ENCODE assay signal across 8 cellular contexts in genomic region chr14:105045710-105046326, GRCh38. TPM values are rescaled to one million over a fixed set of nuclear protein-coding genes. Genes with fewer than 3 reads are reported as not detected.
A peak's percentile ranks its signal among the peaks of the same experiment; 100 is the strongest.
DNase-seq lines count a peak whose midpoint lies in the region; ATAC-seq and TF ChIP-seq lines count a peak whose summit lies in the region.

No MANE protein-coding gene starts in this region.

- TF ChIP-seq CTCF in Panc1 (IDR thresholded peaks at IDR 0.05): peak; percentile 99

- ATAC-seq in GM21423 (IDR thresholded peaks at IDR 0.05; ENCODE audit: unreplicated experiment): peak; percentile 70
- ATAC-seq in Panc1: peak; percentile 92
- ATAC-seq in naive thymus-derived CD8-positive, alpha-beta T cell: peak; percentile 78 to 91
- peak; percentile 83 to 86 for ATAC-seq in stimulated activated naive B cell treated with anti-CD40 and anti-IgM and Interleukin-4, amounts not matched to agents 10 μg/mL and 1 μg/mL and 100 μg/mL, for 72 hours (replicated peaks)

- DNase-seq in CD4-positive, alpha-beta memory T cell: peak; percentile 86 to 91 (median 88)
- peak; percentile 88 to 91 for DNase-seq in Kasumi-1 (lab: John Stamatoyannopoulos, UW)
- DNase-seq in Panc1 (ENCODE audit: low read depth, low spot score): no peak
- peak; percentile 90 for DNase-seq in activated T-cell treated with anti-CD3 and anti-CD28 coated beads for 48 hours (ENCODE audit: low read depth)
- peak; percentile 89 to 95 for DNase-seq in erythroblast (lab: John Stamatoyannopoulos, UW)
- peak; percentile 84 to 96 (median 92) for DNase-seq in naive thymus-derived CD8-positive, alpha-beta T cell
- DNase-seq in stimulated activated naive B cell treated with anti-CD40 and anti-IgM and Interleukin-4, amounts not matched to agents 10 μg/mL and 1 μg/mL and 100 μg/mL, for 72 hours: peak; percentile 85

- intact Hi-C loops in CD4-positive, alpha-beta memory T cell (cut with micrococcal nuclease): loop anchor here (1.0 kb wide), 5 partner anchors 25 to 113 kb away; partner anchors contain the start of gene CDCA4
- intact Hi-C loops in Panc1 (cut with micrococcal nuclease; ENCODE audit: unreplicated experiment): loop anchor here (2.0 to 5.0 kb wide), 2 partner anchors 33 to 74 kb away; no protein-coding TSS in a partner anchor

- H3K9me3 ChIP-seq in CD4-positive, alpha-beta memory T cell (ENCODE audit: control insufficient read depth in 1 of 2, low read length in 2 of 2): no peaks in the 10 kb centered on the region
- no peaks in the 10 kb centered on the region for H3K9me3 ChIP-seq in Panc1 (ENCODE audit: control insufficient read depth, insufficient read depth, low read depth, low read length)

- no TSS peak for BruUV-seq in Panc1 (replicated peaks; lab: Mats Ljungman, UMichigan)

- H3K4me1 Mint-ChIP-seq in CD4-positive, alpha-beta memory T cell: peaks cover 5 to 14% (median 9%) of the 10 kb centered on the region in 4 donors
- peaks cover 8 to 17% (median 14%) of the 10 kb centered on the region in 4 donors for H3K4me1 Mint-ChIP-seq in naive thymus-derived CD8-positive, alpha-beta T cell
- H3K4me1 Mint-ChIP-seq in stimulated activated naive B cell treated with anti-CD40 and anti-IgM and Interleukin-4, amounts not matched to agents 10 μg/mL and 1 μg/mL and 100 μg/mL, for 72 hours: peaks cover 18 to 49% of the 10 kb centered on the region in 2 donors

- H3K27me3 Mint-ChIP-seq in CD4-positive, alpha-beta memory T cell: peaks cover 2 to 3% of the 10 kb centered on the region in 2 donors
- no peaks in the 10 kb centered on the region for H3K27me3 Mint-ChIP-seq in naive thymus-derived CD8-positive, alpha-beta T cell
- peaks cover 0 to 4% of the 10 kb centered on the region in 2 donors for H3K27me3 Mint-ChIP-seq in stimulated activated naive B cell treated with anti-CD40 and anti-IgM and Interleukin-4, amounts not matched to agents 10 μg/mL and 1 μg/mL and 100 μg/mL, for 72 hours

- no peaks in the 10 kb centered on the region for H3K27me3 ChIP-seq in CD4-positive, alpha-beta memory T cell (ENCODE audit: insufficient read depth, low read length)
- no peaks in the 10 kb centered on the region for H3K27me3 ChIP-seq in Panc1 (ENCODE audit: control insufficient read depth, insufficient read depth, low read length)

- POLR2A ChIA-PET in CD4-positive, alpha-beta memory T cell (lab: Charles Lee; ENCODE audit: partially characterized antibody): interaction anchor here (0.9 to 3.8 kb wide), 12 partner anchors 15 to 281 kb away, joined by 3 to 27 read pairs (median 10); partner anchors contain the start of genes CDCA4, CLBA1 and GPR132
- POLR2A ChIA-PET in Panc1 (lab: Charles Lee): interaction anchor here (1.0 kb wide), 1 partner anchor 23 kb away, joined by 5 read pairs; no protein-coding TSS in a partner anchor
- POLR2A ChIA-PET in naive thymus-derived CD8-positive, alpha-beta T cell (lab: Charles Lee): interaction anchor here (0.6 to 3.2 kb wide), 13 partner anchors 11 to 106 kb away, joined by 3 to 19 read pairs (median 6); partner anchors contain the start of genes CDCA4, CLBA1 and GPR132

- H3K27ac Mint-ChIP-seq in CD4-positive, alpha-beta memory T cell: peak overlapping the region in 6 of 7 donors; percentile 77 to 86 (median 82)
- peak overlapping the region; percentile 64 to 93 (median 81) for H3K27ac Mint-ChIP-seq in naive thymus-derived CD8-positive, alpha-beta T cell
- H3K27ac Mint-ChIP-seq in stimulated activated naive B cell treated with anti-CD40 and anti-IgM and Interleukin-4, amounts not matched to agents 10 μg/mL and 1 μg/mL and 100 μg/mL, for 72 hours: peak overlapping the region; percentile 67

- no peaks in the 10 kb centered on the region for H3K9me3 Mint-ChIP-seq in CD4-positive, alpha-beta memory T cell
- H3K9me3 Mint-ChIP-seq in naive thymus-derived CD8-positive, alpha-beta T cell: no peaks in the 10 kb centered on the region
- no peaks in the 10 kb centered on the region for H3K9me3 Mint-ChIP-seq in stimulated activated naive B cell treated with anti-CD40 and anti-IgM and Interleukin-4, amounts not matched to agents 10 μg/mL and 1 μg/mL and 100 μg/mL, for 72 hours

- CTCF ChIA-PET in CD4-positive, alpha-beta memory T cell (lab: Charles Lee; ENCODE audit: partially characterized antibody): interaction anchor here (0.5 to 9.2 kb wide), 31 partner anchors 8 to 297 kb away, joined by 3 to 162 read pairs (median 9); partner anchors contain the start of genes AHNAK2, CDCA4, CLBA1 and GPR132
- CTCF ChIA-PET in Panc1 (lab: Charles Lee): interaction anchor here (0.6 to 2.1 kb wide), 8 partner anchors 17 to 78 kb away, joined by 3 to 18 read pairs (median 6); no protein-coding TSS in a partner anchor

- H3K4me3 ChIP-seq in CD4-positive, alpha-beta memory T cell (ENCODE audit: low read length in 2 of 2): no peak overlapping the region
- H3K4me3 ChIP-seq in Panc1 (ENCODE audit: low read depth in 2 of 2, low read length in 2 of 2): peak overlapping the region in 1 of 2 experiments; percentile 33; a peak in 1 of 4 replicates

- peaks cover 10% of the 10 kb centered on the region for H3K36me3 ChIP-seq in CD4-positive, alpha-beta memory T cell (ENCODE audit: insufficient read depth, low read length)
- H3K36me3 ChIP-seq in Panc1 (ENCODE audit: control insufficient read depth, insufficient read depth, low read length): no peaks in the 10 kb centered on the region

- H3K4me3 Mint-ChIP-seq in CD4-positive, alpha-beta memory T cell: peak overlapping the region in 4 of 8 donors; percentile 5 to 52 (median 27)
- peak overlapping the region in 8 of 10 donors; percentile 15 to 52 (median 39) for H3K4me3 Mint-ChIP-seq in naive thymus-derived CD8-positive, alpha-beta T cell
- H3K4me3 Mint-ChIP-seq in stimulated activated naive B cell treated with anti-CD40 and anti-IgM and Interleukin-4, amounts not matched to agents 10 μg/mL and 1 μg/mL and 100 μg/mL, for 72 hours: peak overlapping the region; percentile 15 to 30

- in situ Hi-C loops in Panc1 (cut with HindIII; ENCODE audit: low pct_unique_long_range_greater_than_20kb, low sequenced_read_pairs): no loop called here

- peaks cover 3 to 16% of the 10 kb centered on the region in 2 donors for H3K36me3 Mint-ChIP-seq in CD4-positive, alpha-beta memory T cell
- H3K36me3 Mint-ChIP-seq in naive thymus-derived CD8-positive, alpha-beta T cell: peaks cover 0 to 22% (median 4%) of the 10 kb centered on the region in 3 donors
- peaks cover 24 to 37% of the 10 kb centered on the region in 2 donors for H3K36me3 Mint-ChIP-seq in stimulated activated naive B cell treated with anti-CD40 and anti-IgM and Interleukin-4, amounts not matched to agents 10 μg/mL and 1 μg/mL and 100 μg/mL, for 72 hours

- H3K4me1 ChIP-seq in CD4-positive, alpha-beta memory T cell (ENCODE audit: insufficient read depth, low read length): peaks cover 9% of the 10 kb centered on the region
- H3K4me1 ChIP-seq in Panc1 (ENCODE audit: control insufficient read depth, insufficient read depth, low read length): peaks cover 5% of the 10 kb centered on the region; the same call in 1 of the 2 replicates

- no peak overlapping the region for H3K27ac ChIP-seq in CD4-positive, alpha-beta memory T cell (ENCODE audit: low read depth, low read length)
- H3K27ac ChIP-seq in Panc1 (ENCODE audit: low read length): no peak overlapping the region

- no peak for TF ChIP-seq POLR2A in erythroblast (IDR thresholded peaks at IDR 0.05; ENCODE audit: low read length)

RNA-seq across cellular contexts. Expression of gene GPR132, which starts 19.4 kb away (rescaled TPM):
- 10 to 100 TPM; 47.3 to 49.2 TPM for total RNA-seq in CD4-positive, alpha-beta memory T cell
- 10 to 100 TPM in 1 of 2 donors, 1 to 10 TPM in 1; 4.9 to 40.0 TPM for polyA plus RNA-seq in CD4-positive, alpha-beta memory T cell
- total RNA-seq in Panc1 (2021; ENCODE audit: unreplicated experiment): 0.08 TPM
- polyA plus RNA-seq in Panc1 (2012; ENCODE audit: insufficient read length): 0.15 TPM
- 10 to 100 TPM; 36.3 to 41.4 TPM for total RNA-seq in naive thymus-derived CD8-positive, alpha-beta T cell
- 10 to 100 TPM in 1 of 3 donors, 1 to 10 TPM in 2; 9.4 to 37.2 (median 9.7) TPM for polyA plus RNA-seq in naive thymus-derived CD8-positive, alpha-beta T cell

RNA-seq across cellular contexts. Expression of gene CDCA4, which starts 24.9 kb away (rescaled TPM):
- 10 to 100 TPM; 17.1 to 19.0 TPM for total RNA-seq in CD4-positive, alpha-beta memory T cell
- 10 to 100 TPM; 18.7 to 20.9 TPM for polyA plus RNA-seq in CD4-positive, alpha-beta memory T cell
- 39.9 TPM for total RNA-seq in Panc1 (2021; ENCODE audit: unreplicated experiment)
- 32.9 TPM for polyA plus RNA-seq in Panc1 (2012; ENCODE audit: insufficient read length)
- total RNA-seq in naive thymus-derived CD8-positive, alpha-beta T cell: 10 to 100 TPM; 11.0 to 12.4 TPM
- polyA plus RNA-seq in naive thymus-derived CD8-positive, alpha-beta T cell: 10 to 100 TPM in 2 of 3 donors, 1 to 10 TPM in 1; 8.2 to 12.0 (median 11.3) TPM

Comparison
In these comparisons a context has a peak if more than half of its experiments do, and no peak if none do; other contexts are left out.
1. RNA of gene GPR132, which starts 19.4 kb away (total RNA-seq): 47.3 to 49.2 TPM in CD4-positive, alpha-beta memory T cell and 36.3 to 41.4 TPM in naive thymus-derived CD8-positive, alpha-beta T cell; 0.08 TPM in Panc1 (single experiment); every median in the first group is over 10 times any median in the second.
2. Peak in every context shown above with its lines, with median percentiles within 50 percentile points of each other: H3K27ac Mint-ChIP-seq and ATAC-seq.